ENCODE assay signal across 8 cellular contexts in genomic region chr1:211643324-211644212, GRCh38. TPM values are rescaled to one million over a fixed set of nuclear protein-coding genes. Genes with fewer than 3 reads are reported as not detected.
DNase-seq lines count a peak whose midpoint lies in the region; ATAC-seq, FAIRE-seq and TF ChIP-seq lines count a peak whose summit lies in the region.

No MANE protein-coding gene starts in this region.

- H3K4me3 ChIP-seq in kidney (ENCODE audit: low read length in 2 of 2) (no peak overlapping the region), transverse colon (no peak overlapping the region)

- DNase-seq in DMS 273 (lab: John Stamatoyannopoulos, UW; ENCODE audit: unreplicated experiment) (peak; percentile 86), NCI-H2107 treated with DMSO at 0.1 percent for 48 hours (lab: John Stamatoyannopoulos, UW; ENCODE audit: unreplicated experiment) (peak; percentile 60), kidney (peak; percentile 90), transverse colon (peak; percentile 77), DMS114 treated with DMSO at 0.1 percent for 48 hours (lab: John Stamatoyannopoulos, UW; ENCODE audit: unreplicated experiment) (no peak), GM19239 (ENCODE audit: insufficient read length, low spot score) (no peak)
- peak; percentile 49 for DNase-seq in activated naive CD4-positive, alpha-beta T cell treated with anti-CD3 and anti-CD28 coated beads for 36 hours

- FAIRE-seq in kidney (lab: Jason Lieb, UNC) = no peak
- no peak for FAIRE-seq in GM19239 (lab: Jason Lieb, UNC)

- no peaks in the 10 kb centered on the region for H3K9me3 ChIP-seq in kidney (ENCODE audit: control insufficient read depth in 1 of 2, low read length in 2 of 2)
- no peaks in the 10 kb centered on the region for H3K9me3 ChIP-seq in transverse colon

- no peak overlapping the region for H3K4me3 Mint-ChIP-seq in activated naive CD4-positive, alpha-beta T cell treated with anti-CD3 and anti-CD28 coated beads for 36 hours

- no peaks in the 10 kb centered on the region for H3K27me3 Mint-ChIP-seq in activated naive CD4-positive, alpha-beta T cell treated with anti-CD3 and anti-CD28 coated beads for 36 hours (ENCODE audit: low read depth)

- intact Hi-C loops in activated naive CD4-positive, alpha-beta T cell treated with anti-CD3 and anti-CD28 coated beads for 36 hours (cut with micrococcal nuclease) = no loop called here
- intact Hi-C loops in kidney (cut with DNase I) (no loop called here), transverse colon (cut with DNase I; ENCODE audit: low total_unique reads) (no loop called here)

- H3K9me3 Mint-ChIP-seq in activated naive CD4-positive, alpha-beta T cell treated with anti-CD3 and anti-CD28 coated beads for 36 hours = no peaks in the 10 kb centered on the region

- no peak for TF ChIP-seq EP300 in transverse colon (IDR thresholded peaks at IDR 0.05; ENCODE audit: low read depth)

- H3K4me1 ChIP-seq in kidney (ENCODE audit: control insufficient read depth in 1 of 2, insufficient read depth in 1 of 2, low read depth in 1 of 2, low read length in 2 of 2) (peaks cover 8 to 9% of the 10 kb centered on the region in 2 donors), transverse colon (peaks cover 9 to 23% (median 13%) of the 10 kb centered on the region in 4 donors)

- H3K27ac Mint-ChIP-seq in activated naive CD4-positive, alpha-beta T cell treated with anti-CD3 and anti-CD28 coated beads for 36 hours = no peak overlapping the region

- CTCF ChIA-PET in activated naive CD4-positive, alpha-beta T cell treated with anti-CD3 and anti-CD28 coated beads for 36 hours (lab: Charles Lee) = interaction anchor here (0.5 to 1.3 kb wide), 8 partner anchors 10 to 136 kb away, joined by 3 to 6 read pairs (median 3); no protein-coding TSS in a partner anchor

- TF ChIP-seq POLR2A in transverse colon (IDR thresholded peaks at IDR 0.05) = no peak

- no peaks in the 10 kb centered on the region for H3K36me3 Mint-ChIP-seq in activated naive CD4-positive, alpha-beta T cell treated with anti-CD3 and anti-CD28 coated beads for 36 hours (ENCODE audit: low read depth)

- no peak for ATAC-seq in GM18520 (IDR thresholded peaks at IDR 0.05; ENCODE audit: unreplicated experiment)

- TF ChIP-seq CTCF in kidney (IDR thresholded peaks at IDR 0.05; ENCODE audit: borderline replicate concordance, extremely low read depth, insufficient read depth) (no peak), transverse colon (IDR thresholded peaks at IDR 0.05) (peak in 1 of 5 experiments; percentile 15)

- WGBS in transverse colon (ENCODE audit: low coverage in 1 of 2), 2 donors = 46% methylated on average over 15 of the region's 20 CpGs; no CpG with 5 or more reads in 1 of the 2 donors

- H3K9ac ChIP-seq in kidney (ENCODE audit: low read length in 2 of 2) = no peak overlapping the region

- H3K4me1 Mint-ChIP-seq in activated naive CD4-positive, alpha-beta T cell treated with anti-CD3 and anti-CD28 coated beads for 36 hours (ENCODE audit: low read depth) = peaks cover 12% of the 10 kb centered on the region

- H3K27ac ChIP-seq in kidney (ENCODE audit: low read depth in 2 of 2, low read length in 2 of 2) (peak overlapping the region; percentile 22 to 47), transverse colon (peak overlapping the region; percentile 55 to 72 (median 64))

- H3K36me3 ChIP-seq in kidney (ENCODE audit: control insufficient read depth in 1 of 2, insufficient read depth in 2 of 2, low read length in 2 of 2) (no peaks in the 10 kb centered on the region), transverse colon (no peaks in the 10 kb centered on the region)

- in situ Hi-C loops in transverse colon (cut with MboI; ENCODE audit: low pct_ligation_motif_present in 1 of 4, low pct_unique_long_range_greater_than_20kb in 1 of 4, low sequenced_read_pairs in 3 of 4) = no loop called here

- no peaks in the 10 kb centered on the region for H3K27me3 ChIP-seq in transverse colon

RNA-seq across cellular contexts. Expression of gene NEK2, which starts 31.9 kb away (rescaled TPM):
- 10 to 100 TPM; 60.8 to 62.3 TPM for total RNA-seq in activated naive CD4-positive, alpha-beta T cell treated with anti-CD3 and anti-CD28 coated beads for 36 hours
- total RNA-seq in kidney (0.35 TPM), transverse colon (1 to 10 TPM; 1.7 to 4.9 (median 2.1) TPM)
- polyA plus RNA-seq in kidney (ENCODE audit: insufficient read depth, low read depth, low replicate concordance) = not detected

Comparison
In these comparisons a context has a peak if more than half of its experiments do, and no peak if none do; other contexts are left out.
1. DNase-seq: peak in DMS 273 (single experiment), NCI-H2107 treated with DMSO at 0.1 percent for 48 hours (single experiment), activated naive CD4-positive, alpha-beta T cell treated with anti-CD3 and anti-CD28 coated beads for 36 hours (single experiment), kidney (single experiment) and transverse colon (single experiment); none in DMS114 treated with DMSO at 0.1 percent for 48 hours (single experiment) and GM19239 (single experiment).
2. RNA of gene NEK2, which starts 31.9 kb away (total RNA-seq): 60.8 to 62.3 TPM in activated naive CD4-positive, alpha-beta T cell treated with anti-CD3 and anti-CD28 coated beads for 36 hours; 1.7 to 4.9 TPM in transverse colon and 0.35 TPM in kidney (single experiment); every median in the first group is over 10 times any median in the second.